In the genomic region with DNA sequence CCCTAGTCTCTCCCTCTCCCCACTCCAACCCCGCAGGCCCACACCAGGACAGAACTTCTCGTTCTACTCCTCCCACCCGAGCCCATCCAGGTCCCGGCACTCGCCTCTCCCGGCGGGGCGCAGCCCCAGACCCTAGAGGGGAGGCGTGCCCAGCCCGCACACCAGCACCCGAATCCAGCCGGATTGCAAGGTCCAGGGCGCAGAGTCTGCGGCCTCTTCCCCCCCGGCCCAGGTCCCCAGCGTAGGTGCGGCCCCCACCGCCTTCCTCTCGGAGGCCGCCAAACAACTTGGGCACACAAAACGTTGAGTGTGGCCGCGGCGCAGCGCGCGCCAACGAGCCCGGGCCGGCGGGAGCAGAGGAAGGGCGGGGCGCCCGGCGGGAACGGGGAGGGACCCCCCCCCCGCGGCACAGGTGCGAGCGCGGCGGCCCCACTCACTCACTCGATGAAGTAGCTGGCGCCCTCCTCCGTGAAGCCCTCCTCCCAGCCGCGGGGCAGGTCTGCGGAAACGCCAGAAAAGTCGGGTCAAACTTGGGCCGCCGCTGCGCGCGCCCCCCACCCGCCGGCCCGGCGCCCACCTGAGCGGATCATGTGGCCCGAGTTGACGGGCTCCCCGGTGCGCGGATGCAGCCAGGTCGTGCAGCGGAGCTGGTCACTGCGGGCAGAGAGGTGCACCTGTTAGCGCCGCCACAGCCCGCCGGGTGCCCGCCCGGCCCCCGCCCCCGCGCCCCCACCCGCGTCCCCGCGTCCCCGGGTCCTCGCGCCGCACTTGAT, we compare ENCODE assay signal across 8 cellular contexts. TPM values are rescaled to one million over a fixed set of nuclear protein-coding genes. Genes with fewer than 3 reads are reported as not detected.
DNase-seq lines count a peak whose midpoint lies in the region; ATAC-seq, FAIRE-seq and TF ChIP-seq lines count a peak whose summit lies in the region.

No MANE protein-coding gene starts in this region.

- intact Hi-C loops in kidney (cut with DNase I) = no loop called here

- peak overlapping the region; percentile 84 to 91 for H3K27ac ChIP-seq in kidney (ENCODE audit: low read depth in 2 of 2, low read length in 2 of 2)

- FAIRE-seq in GM12891 (lab: Jason Lieb, UNC) (no peak), kidney (lab: Jason Lieb, UNC) (no peak)

- peak; percentile 47 for DNase-seq in GM12891 (ENCODE audit: insufficient read length, low spot score)
- DNase-seq in NCI-H526 (lab: John Stamatoyannopoulos, UW) = peak; percentile 58 to 88
- DNase-seq in astrocyte of the spinal cord (ENCODE audit: low read depth, low spot score) = no peak
- DNase-seq in kidney = peak; percentile 80
- peak; percentile 14 for DNase-seq in stimulated activated CD8-positive, alpha-beta memory T cell treated with anti-CD3 and anti-CD28 coated beads, Interleukin-15, amount 100 ng/mL, for 24 hours (ENCODE audit: low read depth)
- no peak for DNase-seq in AG08396 (ENCODE audit: low spot score)

- H3K4me3 ChIP-seq in astrocyte of the spinal cord (ENCODE audit: low read depth, low read length) (peak overlapping the region; percentile 50), kidney (ENCODE audit: low read length in 2 of 2) (peak overlapping the region; percentile 61 to 80)

- no peaks in the 10 kb centered on the region for H3K36me3 ChIP-seq in kidney (ENCODE audit: control insufficient read depth in 1 of 2, insufficient read depth in 2 of 2, low read length in 2 of 2)

- peaks cover 9 to 21% of the 10 kb centered on the region in 2 donors for H3K4me1 ChIP-seq in kidney (ENCODE audit: control insufficient read depth in 1 of 2, insufficient read depth in 1 of 2, low read depth in 1 of 2, low read length in 2 of 2)

- TF ChIP-seq CTCF in astrocyte of the spinal cord (IDR thresholded peaks at IDR 0.05; ENCODE audit: low read depth, low read length) = no peak
- no peak for TF ChIP-seq CTCF in kidney (IDR thresholded peaks at IDR 0.05; ENCODE audit: borderline replicate concordance, extremely low read depth, insufficient read depth)

- no peak for ATAC-seq in GM18858 (IDR thresholded peaks at IDR 0.05; ENCODE audit: unreplicated experiment)
- no peak for ATAC-seq in GM21528 (IDR thresholded peaks at IDR 0.05; ENCODE audit: low FRiP score, unreplicated experiment)

- in situ Hi-C loops in astrocyte of the spinal cord (cut with HindIII; ENCODE audit: low sequenced_read_pairs) = no loop called here

- H3K9ac ChIP-seq in kidney (ENCODE audit: low read length in 2 of 2) = peak overlapping the region in 1 of 2 donors; percentile 84

- H3K9me3 ChIP-seq in kidney (ENCODE audit: control insufficient read depth in 1 of 2, low read length in 2 of 2) = no peaks in the 10 kb centered on the region

- no peak for TF ChIP-seq POLR2A in GM12891 (IDR thresholded peaks at IDR 0.05; ENCODE audit: low read depth, low read length)

TF ChIP-seq in GM12891, 5 proteins besides CTCF, POLR2A, EP300 and RAD21:
- TF ChIP-seq POU2F2 (IDR thresholded peaks at IDR 0.05; ENCODE audit: low read depth, low read length) = no peak
- TF ChIP-seq SPI1 (IDR thresholded peaks at IDR 0.05; ENCODE audit: low read depth, low read length) = no peak
- TF ChIP-seq POLR2AphosphoS5 (IDR thresholded peaks at IDR 0.05; ENCODE audit: low read depth, low read length) = no peak
- no peak for TF ChIP-seq TAF1 (IDR thresholded peaks at IDR 0.05; ENCODE audit: low read depth, low read length)

RNA-seq across cellular contexts. Expression of gene PLEKHA7, which starts 0.5 kb away (rescaled TPM):
- 0.86 TPM for polyA plus RNA-seq in GM12891 (2012; ENCODE audit: low read depth, missing spikeins)
- 65.7 TPM for total RNA-seq in kidney
- 24.4 TPM for polyA plus RNA-seq in kidney (ENCODE audit: insufficient read depth, low read depth, low replicate concordance)

Comparison
In these comparisons a context has a peak if more than half of its experiments do, and no peak if none do; other contexts are left out.
1. DNase-seq: peak in GM12891 (single experiment), NCI-H526 (2 of 2), kidney (single experiment) and stimulated activated CD8-positive, alpha-beta memory T cell treated with anti-CD3 and anti-CD28 coated beads, Interleukin-15, amount 100 ng/mL, for 24 hours (single experiment); none in astrocyte of the spinal cord (single experiment) and AG08396 (single experiment).